8 cellular contexts compared by ENCODE assay signal in the genomic region with DNA sequence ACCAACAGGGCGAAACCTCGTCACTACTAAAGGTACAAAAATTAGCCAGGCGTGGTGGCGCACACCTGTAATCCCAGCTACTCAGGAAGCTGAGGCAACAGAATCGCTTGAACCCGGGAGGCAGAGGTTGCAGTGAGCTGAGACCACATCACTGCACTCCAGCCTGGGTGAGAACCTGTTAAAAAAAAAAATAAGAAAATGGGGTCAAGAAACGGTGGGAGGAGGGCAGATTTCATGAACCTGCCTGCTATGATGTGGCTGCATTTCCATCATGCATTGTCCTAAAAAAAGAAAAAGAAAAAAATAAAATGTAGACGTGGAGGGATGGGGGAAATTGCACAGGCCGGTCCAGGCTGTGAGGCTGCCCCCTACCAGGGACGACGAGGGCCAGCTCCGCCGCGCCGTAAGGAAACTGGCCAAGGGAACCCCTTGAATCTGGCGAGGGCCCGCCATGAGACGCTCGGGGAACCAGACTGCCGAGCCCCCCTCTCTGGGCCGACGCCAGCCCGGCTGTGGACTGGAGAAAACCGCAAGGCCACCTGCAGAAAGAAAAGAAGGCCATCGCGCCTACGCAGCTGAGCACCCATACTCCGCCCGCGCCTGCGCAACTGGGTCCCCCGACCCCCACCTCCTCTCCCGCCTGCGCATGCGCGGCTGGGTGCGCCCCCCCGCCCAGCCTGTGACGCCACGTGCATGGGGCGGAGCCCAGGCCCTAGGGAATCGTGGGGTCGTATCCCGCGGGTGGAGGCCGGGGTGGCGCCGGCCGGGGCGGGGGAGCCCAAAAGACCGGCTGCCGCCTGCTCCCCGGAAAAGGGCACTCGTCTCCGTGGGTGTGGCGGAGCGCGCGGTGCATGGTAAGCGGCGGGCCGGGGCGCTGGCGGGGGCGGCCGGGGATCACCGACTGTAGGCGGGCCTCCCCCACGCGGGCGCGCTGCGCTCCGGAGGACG. TPM values are rescaled to one million over a fixed set of nuclear protein-coding genes. Genes with fewer than 3 reads are reported as not detected.
A peak's percentile ranks its signal among the peaks of the same experiment; 100 is the strongest.
DNase-seq lines count a peak whose midpoint lies in the region; ATAC-seq, FAIRE-seq and TF ChIP-seq lines count a peak whose summit lies in the region.

A gene (plus strand): TSS at position 699 of the 948 bp plus-strand sequence. CDS start 10,825 bp downstream, outside the sequence.

- H3K79me2 ChIP-seq in DOHH2 (ENCODE audit: control insufficient read depth, low read length) (peaks cover 37% of the 10 kb centered on the region), fibroblast of lung (ENCODE audit: control insufficient read depth, insufficient read depth, low read length) (peaks cover 19% of the 10 kb centered on the region)

- H4K20me1 ChIP-seq in DOHH2 (ENCODE audit: control insufficient read depth, insufficient read depth, low read depth, low read length) (no peaks in the 10 kb centered on the region), fibroblast of lung (ENCODE audit: control insufficient read depth, extremely low read depth, insufficient read depth, low read length) (no peaks in the 10 kb centered on the region)

- H3K9me3 ChIP-seq in DOHH2 (ENCODE audit: control insufficient read depth, insufficient read depth, low read length) (no peaks in the 10 kb centered on the region), KOPT-K1 (ENCODE audit: insufficient read depth, low read length, poor library complexity, severe bottlenecking) (no peaks in the 10 kb centered on the region), fibroblast of lung (ENCODE audit: control insufficient read depth, insufficient read depth, low read depth, low read length) (no peaks in the 10 kb centered on the region)

- H3K9ac ChIP-seq in fibroblast of lung (ENCODE audit: insufficient read depth, low read length): peak within 1 kb of the TSS; percentile 84

- peak within 1 kb of the TSS; percentile 94 for H3K4me3 Mint-ChIP-seq in natural killer cell

- peaks cover 3% of the 10 kb centered on the region; the same call in 1 of the 2 replicates for H3K36me3 ChIP-seq in DOHH2 (ENCODE audit: control insufficient read depth, low read length)
- H3K36me3 ChIP-seq in KOPT-K1 (ENCODE audit: insufficient read depth, low read length): no peaks in the 10 kb centered on the region
- no peaks in the 10 kb centered on the region for H3K36me3 ChIP-seq in fibroblast of lung (ENCODE audit: control insufficient read depth, insufficient read depth, low read length)

- peaks cover 34 to 39% of the 10 kb centered on the region in 2 donors for H3K4me1 Mint-ChIP-seq in natural killer cell

- no peaks in the 10 kb centered on the region for H3K36me3 Mint-ChIP-seq in natural killer cell

- intact Hi-C loops in natural killer cell (cut with micrococcal nuclease): loop anchor here (1.0 kb wide), 1 partner anchor 52 kb away; no protein-coding TSS in a partner anchor

- H3K4me1 ChIP-seq in DOHH2 (ENCODE audit: control insufficient read depth, low read length) (peaks cover 22% of the 10 kb centered on the region), fibroblast of lung (ENCODE audit: control insufficient read depth, extremely low read depth, insufficient read depth, low read length) (peaks cover 3% of the 10 kb centered on the region)

- H2AFZ ChIP-seq in fibroblast of lung (ENCODE audit: low read length): peak within 1 kb of the TSS; percentile 82

- H3K9me2 ChIP-seq in DOHH2 (replicated peaks; ENCODE audit: control insufficient read depth, low read length): no peaks in the 10 kb centered on the region

- no peaks in the 10 kb centered on the region for H3K9me3 Mint-ChIP-seq in natural killer cell

- H3K27ac ChIP-seq in DOHH2 (ENCODE audit: low read depth, low read length) (peak within 1 kb of the TSS; percentile 39), KOPT-K1 (ENCODE audit: low read depth, low read length, poor library complexity, severe bottlenecking) (peak within 1 kb of the TSS; percentile 72), fibroblast of lung (ENCODE audit: insufficient read depth, low read length) (peak within 1 kb of the TSS; percentile 74)

- TF ChIP-seq CTCF in DOHH2 (IDR thresholded peaks at IDR 0.05; ENCODE audit: low read depth, low read length, poor library complexity, severe bottlenecking): no peak
- peak; percentile 9 to 27 for TF ChIP-seq CTCF in fibroblast of lung (conservative IDR thresholded peaks at IDR 0.05 in 1 of 2, IDR thresholded peaks at IDR 0.05 in 1 of 2; ENCODE audit: low read depth in 1 of 2, low read length in 2 of 2)
- no peak for TF ChIP-seq CTCF in natural killer cell (IDR thresholded peaks at IDR 0.05)

- peaks cover 0 to 4% of the 10 kb centered on the region in 2 donors for H3K27me3 Mint-ChIP-seq in natural killer cell (ENCODE audit: low read depth in 2 of 2)

- H3K4me3 ChIP-seq in DOHH2 (ENCODE audit: low read length) (peak within 1 kb of the TSS; percentile 97), fibroblast of lung (replicated peaks in 1 of 4; ENCODE audit: control extremely low read depth in 1 of 4, insufficient read depth in 1 of 4, low read depth in 3 of 4, low read length in 4 of 4) (peak within 1 kb of the TSS; percentile 65 to 78 (median 72))

- no peak for FAIRE-seq in RCC 7860 (lab: Jason Lieb, UNC)

- H3K27me3 ChIP-seq in DOHH2 (ENCODE audit: control insufficient read depth, low read length): peaks cover 19% of the 10 kb centered on the region
- peaks cover 8% of the 10 kb centered on the region for H3K27me3 ChIP-seq in fibroblast of lung (ENCODE audit: control insufficient read depth, insufficient read depth, low read length)

- H3K4me2 ChIP-seq in DOHH2 (ENCODE audit: low read length): peak within 1 kb of the TSS; percentile 93
- H3K4me2 ChIP-seq in fibroblast of lung (ENCODE audit: extremely low read depth, insufficient read depth, low read length): peak within 1 kb of the TSS; percentile 94

- peak; percentile 54 for DNase-seq in RCC 7860 (ENCODE audit: low spot score)
- DNase-seq in activated T-helper 1 cell treated with anti-CD3 and anti-CD28 coated beads, Interleukin-2, amount 50 U/mL, for 16 hours (ENCODE audit: low read depth in 1 of 2, low spot score in 1 of 2): peak; percentile 87 to 90
- DNase-seq in fibroblast of lung (ENCODE audit: low read depth in 2 of 2): peak; percentile 83 to 84
- peak; percentile 96 for DNase-seq in natural killer cell
- peak; percentile 84 to 95 (median 92) for DNase-seq in stimulated activated naive CD4-positive, alpha-beta T cell (lab: John Stamatoyannopoulos, UW)

- H3K27ac Mint-ChIP-seq in natural killer cell: peak within 1 kb of the TSS; percentile 79 to 89

- peak; percentile 74 for ATAC-seq in GM21825 (IDR thresholded peaks at IDR 0.05; ENCODE audit: unreplicated experiment)
- peak; percentile 84 to 91 (median 91) for ATAC-seq in natural killer cell

- H3F3A ChIP-seq in DOHH2 (ENCODE audit: control insufficient read depth, insufficient read depth): peaks cover 2% of the 10 kb centered on the region; the same call in 1 of the 2 replicates

RNA-seq across cellular contexts. Expression of the gene that starts here (rescaled TPM):
- total RNA-seq in fibroblast of lung (49.6 and 56.5 TPM in 2 replicates), natural killer cell (10 to 100 TPM; 36.4 to 43.1 (median 41.4) TPM)
- 45.7 and 59.9 TPM in 2 replicates for polyA plus RNA-seq in fibroblast of lung
- polyA plus RNA-seq in fibroblast of lung (2012): 42.7 and 61.6 TPM in 2 replicates
- 84.2 and 94.2 TPM in 2 replicates for polyA minus RNA-seq in fibroblast of lung (ENCODE audit: low replicate concordance)

Comparison
In these comparisons a context has a peak if more than half of its experiments do, and no peak if none do; other contexts are left out.
1. Peak in every context shown above with its lines: DNase-seq, ATAC-seq, H3K4me3 ChIP-seq and H3K27ac ChIP-seq.
2. CTCF ChIP-seq: peak in fibroblast of lung (2 of 2); none in DOHH2 (single experiment) and natural killer cell (single experiment).